ENCODE assay signal across 25 cellular contexts in genomic region chr12:109937371-109937770, GRCh38. TPM values are rescaled to one million over a fixed set of nuclear protein-coding genes. Genes with fewer than 3 reads are reported as not detected.
DNase-seq lines count a peak whose midpoint lies in the region; ATAC-seq, FAIRE-seq and TF ChIP-seq lines count a peak whose summit lies in the region.
"Had no signal": no experiment of that assay in that cellular context is flagged by ENCODE, and none has a peak within 500 bp of the region (broad histone marks: within the 10 kb centered on the region; RNA-seq: fewer than 3 reads in every experiment).

No MANE protein-coding gene starts in this region.

- H3K4me1 ChIP-seq in A549 (no peaks in the 10 kb centered on the region), mesenchymal stem cell (ENCODE audit: control insufficient read depth, insufficient read depth, low read depth, low read length) (peaks cover 11% of the 10 kb centered on the region)
- no peaks in the 10 kb centered on the region for H3K4me1 ChIP-seq in effector memory CD4-positive, alpha-beta T cell (ENCODE audit: control insufficient read depth, insufficient read depth, low read length, poor library complexity, severe bottlenecking)

- no peak overlapping the region for H2BK5ac ChIP-seq in mesenchymal stem cell (ENCODE audit: low read depth, low read length, poor library complexity, severe bottlenecking)

- H3K4me3 ChIP-seq in A549 (no peak overlapping the region), mesenchymal stem cell (ENCODE audit: insufficient read depth in 1 of 2, low read depth in 1 of 2, low read length in 2 of 2) (no peak overlapping the region), WERI-Rb-1 (ENCODE audit: low read depth, low read length) (no peak overlapping the region)
- H3K4me3 ChIP-seq in effector memory CD4-positive, alpha-beta T cell (ENCODE audit: insufficient read depth, low read depth, low read length, poor library complexity, severe bottlenecking): no peak overlapping the region
- H3K4me3 ChIP-seq: sigmoid colon had no signal

- H3K23ac ChIP-seq in mesenchymal stem cell (ENCODE audit: low read length in 2 of 2): no peak overlapping the region

- TF ChIP-seq EP300 in A549 (IDR thresholded peaks at IDR 0.05): no peak

- FAIRE-seq in A549 (lab: Jason Lieb, UNC): no peak
- FAIRE-seq: colon had no signal

- H3K36me3 ChIP-seq in mesenchymal stem cell (ENCODE audit: control insufficient read depth in 1 of 2, insufficient read depth in 2 of 2, low read depth in 1 of 2, low read length in 2 of 2): peaks cover 25 to 80% of the 10 kb centered on the region in 2 experiments
- H3K36me3 ChIP-seq in WERI-Rb-1: peaks cover 48% of the 10 kb centered on the region
- peaks cover 55% of the 10 kb centered on the region for H3K36me3 ChIP-seq in effector memory CD4-positive, alpha-beta T cell (ENCODE audit: control insufficient read depth, insufficient read depth, low read length)

- H3K27ac ChIP-seq in A549 (no peak overlapping the region), caudate nucleus (ENCODE audit: low read depth, low read length) (peak overlapping the region; percentile 68), mesenchymal stem cell (ENCODE audit: low read length, poor library complexity, severe bottlenecking) (peak overlapping the region; percentile 69), WERI-Rb-1 (no peak overlapping the region)
- no peak overlapping the region for H3K27ac ChIP-seq in effector memory CD4-positive, alpha-beta T cell (ENCODE audit: insufficient read depth, low read length, poor library complexity, severe bottlenecking)
- H3K27ac ChIP-seq: sigmoid colon had no signal

- WGBS in A549 (ENCODE audit: missing lambda C conversion rate): 89% methylated on average over 5 of the region's 5 CpGs
- 92% methylated on average over 5 of the region's 5 CpGs for WGBS in mesenchymal stem cell

- no peak overlapping the region for H2AK5ac ChIP-seq in mesenchymal stem cell (ENCODE audit: low read length, severe bottlenecking)

- TF ChIP-seq CTCF in A549 (IDR thresholded peaks at IDR 0.05): no peak
- no peak for TF ChIP-seq CTCF in WERI-Rb-1 (IDR thresholded peaks at IDR 0.05; ENCODE audit: low read depth, low read length)

- H2BK120ac ChIP-seq in mesenchymal stem cell (ENCODE audit: low read depth, low read length): no peak overlapping the region

- H2AFZ ChIP-seq in mesenchymal stem cell (ENCODE audit: low read depth, low read length): no peak overlapping the region

- H3K18ac ChIP-seq in mesenchymal stem cell (ENCODE audit: low read depth in 1 of 2, low read length in 2 of 2): no peak overlapping the region

- no peak for TF ChIP-seq RAD21 in A549 (conservative IDR thresholded peaks at IDR 0.05 in 1 of 2, IDR thresholded peaks at IDR 0.05 in 1 of 2)

- TF ChIP-seq POLR2A in A549 (IDR thresholded peaks at IDR 0.05; ENCODE audit: low read length): no peak

- H3K79me1 ChIP-seq in mesenchymal stem cell (replicated peaks; ENCODE audit: low read length, poor library complexity, severe bottlenecking): peaks cover 14% of the 10 kb centered on the region

- H2BK12ac ChIP-seq in mesenchymal stem cell (ENCODE audit: low read length in 2 of 2): no peak overlapping the region

- H3K14ac ChIP-seq in mesenchymal stem cell (ENCODE audit: low read length in 2 of 2): no peak overlapping the region

- ATAC-seq in A549 (no peak), GM18909 (IDR thresholded peaks at IDR 0.05; ENCODE audit: poor library complexity, unreplicated experiment) (no peak)
- ATAC-seq: HCT116, left colon had no signal

- CTCF ChIA-PET in A549 (lab: Yijun Ruan, JAX): interaction anchor here (0.6 to 1.0 kb wide), 2 partner anchors 17 to 39 kb away, joined by 4 to 5 read pairs; no protein-coding TSS in a partner anchor

- POLR2A ChIA-PET in A549 (lab: Yijun Ruan, JAX): interaction anchor here (1.1 kb wide), 1 partner anchor 9 kb away, joined by 3 read pairs; no protein-coding TSS in a partner anchor

- DNase-seq in A549 (ENCODE audit: low read depth in 1 of 2, low spot score in 1 of 2) (no peak), caudate nucleus (lab: John Stamatoyannopoulos, UW) (peak in 1 of 61 donors; percentile 14), iris pigment epithelial cell (ENCODE audit: low read depth) (peak; percentile 49), mesenchymal stem cell (no peak), NCI-H2171 (lab: John Stamatoyannopoulos, UW) (no peak), WERI-Rb-1 (no peak)
- no peak for DNase-seq in effector memory CD4-positive, alpha-beta T cell
- DNase-seq: activated CD4-positive, alpha-beta T cell treated with anti-CD3 and anti-CD28 coated beads for 1 hour; activated gamma-delta T cell treated with Interleukin-2 at 50 U/mL for 16 hours; activated T-cell treated with anti-CD3 and anti-CD28 coated beads, Interleukin-2, amount 50 U/mL, for 1 hour; CD8-positive, alpha-beta memory T cell; DMS153; endodermal cell; glutamatergic neuron; left colon; NCI-H1105; NCI-H2029 treated with DMSO at 0.1 percent for 48 hours; NCI-H345; posterior cingulate gyrus; Right ventricle myocardium superior; sigmoid colon; trophoblast cell had no signal

- H3K27me3 ChIP-seq in mesenchymal stem cell (ENCODE audit: control insufficient read depth in 1 of 2, insufficient read depth in 1 of 2, low read length in 2 of 2) (no peaks in the 10 kb centered on the region), WERI-Rb-1 (ENCODE audit: insufficient read depth, low read depth, severe bottlenecking) (no peaks in the 10 kb centered on the region)
- no peaks in the 10 kb centered on the region for H3K27me3 ChIP-seq in effector memory CD4-positive, alpha-beta T cell (replicated peaks; ENCODE audit: control insufficient read depth, insufficient read depth, low read length, poor library complexity, severe bottlenecking)
- H3K27me3 ChIP-seq: sigmoid colon had no signal

- no peak overlapping the region for H3K4me2 ChIP-seq in A549
- no peak overlapping the region for H3K4me2 ChIP-seq in mesenchymal stem cell (ENCODE audit: low read length, poor library complexity, severe bottlenecking)

- H4K8ac ChIP-seq in mesenchymal stem cell (ENCODE audit: low read length): no peak overlapping the region

- no peak overlapping the region for H3K9ac ChIP-seq in mesenchymal stem cell (ENCODE audit: low read length)

- H2BK15ac ChIP-seq in mesenchymal stem cell (ENCODE audit: low read depth, poor library complexity, severe bottlenecking): no peak overlapping the region

- no peak overlapping the region for H3K4ac ChIP-seq in mesenchymal stem cell (ENCODE audit: low read depth in 1 of 2, low read length in 2 of 2)

- H4K91ac ChIP-seq in mesenchymal stem cell (ENCODE audit: low read length): no peak overlapping the region

- H3K9me3 ChIP-seq in A549 (no peaks in the 10 kb centered on the region), mesenchymal stem cell (ENCODE audit: control insufficient read depth, low read length) (no peaks in the 10 kb centered on the region), WERI-Rb-1 (ENCODE audit: severe bottlenecking) (no peaks in the 10 kb centered on the region)
- no peaks in the 10 kb centered on the region for H3K9me3 ChIP-seq in effector memory CD4-positive, alpha-beta T cell (ENCODE audit: control insufficient read depth, low read length)
- H3K9me3 ChIP-seq: sigmoid colon had no signal

TF ChIP-seq in A549, 52 proteins besides CTCF, POLR2A, EP300 and RAD21:
- TF ChIP-seq MAFK (IDR thresholded peaks at IDR 0.05; ENCODE audit: partially characterized antibody) (peak; percentile 1), HDAC2 (IDR thresholded peaks at IDR 0.05) (no peak)

RNA-seq across cellular contexts. Expression of gene TCHP, which starts 37.3 kb away (rescaled TPM):
- 14.9 and 18.4 TPM in 2 replicates for polyA plus RNA-seq in A549 (2011; rRNA removed)
- polyA plus RNA-seq in A549 (2012; cell fraction: cytosol; rRNA removed): 26.2 and 52.1 TPM in 2 replicates
- polyA plus RNA-seq in A549 (2012; cell fraction: nucleus; rRNA removed): 36.8 and 38.8 TPM in 2 replicates
- 25.4 to 35.8 TPM (median 33.4 TPM) in 3 replicates for polyA plus RNA-seq in A549 (2017; fragmentation: RNase III; extraction: RNeasy Plus Mini Kit Qiagen cat#74134 plus additional on column Dnase treatment)
- 7.9 and 8.2 TPM in 2 replicates for polyA minus RNA-seq in A549 (2011; rRNA and poly(A)+ RNA removed)
- polyA plus RNA-seq in mesenchymal stem cell (2013, experiment 1 of 2): 8.0 TPM
- polyA plus RNA-seq in mesenchymal stem cell (2013, experiment 2 of 2): 7.8 TPM

RNA-seq across cellular contexts. Expression of gene GLTP, which starts 57.0 kb away (rescaled TPM):
- 18.8 and 19.2 TPM in 2 replicates for polyA plus RNA-seq in A549 (2011; rRNA removed)
- 14.9 and 19.2 TPM in 2 replicates for polyA plus RNA-seq in A549 (2012; cell fraction: cytosol; rRNA removed)
- polyA plus RNA-seq in A549 (2012; cell fraction: nucleus; rRNA removed): 3.7 and 4.5 TPM in 2 replicates
- polyA plus RNA-seq in A549 (2017; fragmentation: RNase III; extraction: RNeasy Plus Mini Kit Qiagen cat#74134 plus additional on column Dnase treatment): 16.7 to 16.9 TPM (median 16.9 TPM) in 3 replicates
- polyA minus RNA-seq in A549 (2011; rRNA and poly(A)+ RNA removed): 49.3 and 53.3 TPM in 2 replicates
- polyA plus RNA-seq in mesenchymal stem cell (2013, experiment 1 of 2): 41.5 TPM
- polyA plus RNA-seq in mesenchymal stem cell (2013, experiment 2 of 2): 42.0 TPM

RNA-seq across cellular contexts. Expression of gene GIT2, which starts 58.8 kb away (rescaled TPM):
- polyA plus RNA-seq in A549 (2011; rRNA removed): 38.0 and 44.3 TPM in 2 replicates
- polyA plus RNA-seq in A549 (2012; cell fraction: cytosol; rRNA removed): 18.8 and 21.3 TPM in 2 replicates
- polyA plus RNA-seq in A549 (2012; cell fraction: nucleus; rRNA removed): 29.8 and 37.0 TPM in 2 replicates
- 17.9 to 19.1 TPM (median 18.5 TPM) in 3 replicates for polyA plus RNA-seq in A549 (2017; fragmentation: RNase III; extraction: RNeasy Plus Mini Kit Qiagen cat#74134 plus additional on column Dnase treatment)
- polyA minus RNA-seq in A549 (2011; rRNA and poly(A)+ RNA removed): 40.5 and 41.4 TPM in 2 replicates
- 25.2 TPM for polyA plus RNA-seq in mesenchymal stem cell (2013, experiment 1 of 2)
- polyA plus RNA-seq in mesenchymal stem cell (2013, experiment 2 of 2): 24.1 TPM

Comparison
In these comparisons a context has a peak if more than half of its experiments do, and no peak if none do; other contexts are left out.
1. H3K27ac ChIP-seq: peak in caudate nucleus (single experiment) and mesenchymal stem cell (single experiment); none in A549 (0 of 2), WERI-Rb-1 (single experiment) and effector memory CD4-positive, alpha-beta T cell (single experiment).